ENCODE assay signal across 12 cellular contexts in the genomic region with DNA sequence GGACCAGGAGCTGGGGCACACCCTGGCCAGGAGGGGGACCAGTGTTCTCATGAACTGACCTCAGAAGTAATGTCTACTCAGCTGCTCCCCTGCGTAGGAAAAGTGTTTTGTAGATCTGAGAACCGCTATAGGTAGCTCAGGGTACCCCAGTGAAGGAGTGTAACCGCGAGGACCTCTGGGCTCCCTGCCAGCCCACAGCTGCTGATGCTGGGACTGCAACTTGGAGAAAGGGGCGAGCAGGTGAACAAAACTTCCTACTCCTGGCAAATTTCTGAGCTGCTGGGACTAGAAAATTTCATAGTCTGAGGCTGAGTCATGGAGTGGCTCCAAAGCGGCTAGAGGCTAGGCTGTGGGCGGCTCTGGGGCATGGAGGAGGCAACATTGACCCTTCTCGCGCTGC. TPM values are rescaled to one million over a fixed set of nuclear protein-coding genes. Genes with fewer than 3 reads are reported as not detected.
A peak's percentile ranks its signal among the peaks of the same experiment; 100 is the strongest.
DNase-seq lines count a peak whose midpoint lies in the region; ATAC-seq and TF ChIP-seq lines count a peak whose summit lies in the region.
"Had no signal": no experiment of that assay in that cellular context is flagged by ENCODE, and none has a peak within 500 bp of the region (broad histone marks: within the 10 kb centered on the region; RNA-seq: fewer than 3 reads in every experiment).

No MANE protein-coding gene starts in this region.

- H3K4me1 ChIP-seq in ACC112 (ENCODE audit: control insufficient read depth, insufficient read depth, low read length, unreplicated experiment) (peaks cover 27% of the 10 kb centered on the region), DND-41 (ENCODE audit: insufficient read depth, low read length) (no peaks in the 10 kb centered on the region), SJSA1 (replicated peaks) (peaks cover 23% of the 10 kb centered on the region)

- H3K9me3 Mint-ChIP-seq in glutamatergic neuron (ENCODE audit: unreplicated experiment) = peaks cover 33% of the 10 kb centered on the region
- H3K9me3 Mint-ChIP-seq: T-helper 2 cell treated with Interferon-gamma antibody and Interleukin-4, amounts not matched to agents 5 μg/mL and 100 μg/mL, for 36 hours had no signal

- H3K4me3 ChIP-seq in ACC112 (ENCODE audit: low read depth, low read length) (no peak overlapping the region), DND-41 (ENCODE audit: low read depth in 1 of 2, low read length in 2 of 2) (no peak overlapping the region), SJSA1 (no peak overlapping the region)
- H3K4me3 ChIP-seq: skin epidermis had no signal

- H3K36me3 ChIP-seq in ACC112 (ENCODE audit: insufficient read depth, low read length) = peaks cover 3% of the 10 kb centered on the region; the same call in 1 of the 2 replicates
- H3K36me3 ChIP-seq in DND-41 (ENCODE audit: insufficient read depth, low read length) = peaks cover 91% of the 10 kb centered on the region
- H3K36me3 ChIP-seq in SJSA1 = peaks cover 92% of the 10 kb centered on the region

- H3K4me3 Mint-ChIP-seq in glutamatergic neuron (ENCODE audit: unreplicated experiment) = no peak overlapping the region
- H3K4me3 Mint-ChIP-seq: T-helper 2 cell treated with Interferon-gamma antibody and Interleukin-4, amounts not matched to agents 5 μg/mL and 100 μg/mL, for 36 hours had no signal

- H4K20me1 ChIP-seq in DND-41 (ENCODE audit: insufficient read depth, low read length) = peaks cover 18% of the 10 kb centered on the region

- H3K36me3 Mint-ChIP-seq in glutamatergic neuron (ENCODE audit: unreplicated experiment) = no peaks in the 10 kb centered on the region

- H3K27me3 ChIP-seq in ACC112 (ENCODE audit: insufficient read depth, low read length) = no peaks in the 10 kb centered on the region
- no peaks in the 10 kb centered on the region for H3K27me3 ChIP-seq in DND-41 (ENCODE audit: insufficient read depth, low read length, poor library complexity)
- no peaks in the 10 kb centered on the region for H3K27me3 ChIP-seq in SJSA1 (replicated peaks)

- no peaks in the 10 kb centered on the region for H3K79me2 ChIP-seq in ACC112 (ENCODE audit: control insufficient read depth, insufficient read depth, low read length, unreplicated experiment)
- H3K79me2 ChIP-seq in DND-41 (ENCODE audit: insufficient read depth, low read length) = no peaks in the 10 kb centered on the region

- H3K27ac Mint-ChIP-seq in glutamatergic neuron (ENCODE audit: unreplicated experiment) = peak overlapping the region; percentile 38
- H3K27ac Mint-ChIP-seq: T-helper 2 cell treated with Interferon-gamma antibody and Interleukin-4, amounts not matched to agents 5 μg/mL and 100 μg/mL, for 36 hours had no signal

- H3K27ac ChIP-seq in ACC112 (ENCODE audit: low read depth, low read length) (peak overlapping the region; percentile 54), DND-41 (ENCODE audit: low read length) (peak overlapping the region; percentile 19; the same call in 1 of the 2 replicates), SJSA1 (peak overlapping the region; percentile 19)

- peaks cover 29% of the 10 kb centered on the region for H3K27me3 Mint-ChIP-seq in glutamatergic neuron (ENCODE audit: unreplicated experiment)

- H3K9ac ChIP-seq in DND-41 (ENCODE audit: low read depth, low read length) = no peak overlapping the region

- ATAC-seq in DND-41 (ENCODE audit: insufficient read depth, low read depth) (no peak), HG03159 (IDR thresholded peaks at IDR 0.05; ENCODE audit: unreplicated experiment) (no peak), HG03175 (IDR thresholded peaks at IDR 0.05; ENCODE audit: unreplicated experiment) (no peak)

- H3K9me3 ChIP-seq in DND-41 (ENCODE audit: insufficient read depth, low read length, severe bottlenecking) = no peaks in the 10 kb centered on the region
- H3K9me3 ChIP-seq in SJSA1 (replicated peaks) = no peaks in the 10 kb centered on the region

- TF ChIP-seq CTCF in DND-41 (IDR thresholded peaks at IDR 0.05; ENCODE audit: borderline replicate concordance, extremely low read depth, low read length, poor library complexity, severe bottlenecking) (no peak), glutamatergic neuron (IDR thresholded peaks at IDR 0.05; ENCODE audit: partially characterized antibody, unreplicated experiment) (no peak)

- H2AFZ ChIP-seq in ACC112 (ENCODE audit: low read length, unreplicated experiment) = no peak overlapping the region
- H2AFZ ChIP-seq in DND-41 (ENCODE audit: low read depth, low read length) = no peak overlapping the region

- H3K4me1 Mint-ChIP-seq in glutamatergic neuron (ENCODE audit: low read depth, unreplicated experiment) = peaks cover 10% of the 10 kb centered on the region

- DNase-seq in DND-41 (no peak), SJSA1 (ENCODE audit: low read depth in 1 of 2, low spot score in 2 of 2) (peak in 1 of 2 experiments; percentile 49), glutamatergic neuron (no peak), MV-4-11 (lab: John Stamatoyannopoulos, UW) (no peak), middle frontal gyrus (ENCODE audit: extremely low spot score, low spot score) (no peak)
- DNase-seq: head of caudate nucleus, KG1 had no signal

- H3K4me2 ChIP-seq in DND-41 (ENCODE audit: insufficient read depth, low read length) = no peak overlapping the region

RNA-seq across cellular contexts. Expression of a gene that starts 51.9 kb away (rescaled TPM):
- total RNA-seq in SJSA1 (2014; rRNA removed; shearing (Covaris generic)) = 175 and 192 TPM in 2 replicates
- total RNA-seq in glutamatergic neuron (ENCODE audit: unreplicated experiment) = 295 TPM
